In genomic region chr9:79408617-79409016, GRCh38 we compare ENCODE assay signal across 1 cellular context.
TF ChIP-seq lines count a peak whose summit lies in the region.

No MANE protein-coding gene starts in this region.

TF ChIP-seq in GM23338, 12 proteins besides CTCF, POLR2A, EP300 and RAD21 (continued from another document):
- no peak for TF ChIP-seq ZNF462 (CRISPR knock-in tag; IDR thresholded peaks at IDR 0.05)
- no peak for TF ChIP-seq JUNB (IDR thresholded peaks at IDR 0.05; ENCODE audit: unreplicated experiment)
- no peak for TF ChIP-seq STAT1 (IDR thresholded peaks at IDR 0.05; ENCODE audit: unreplicated experiment)
- TF ChIP-seq CREB1 (CRISPR knock-in tag; IDR thresholded peaks at IDR 0.05; ENCODE audit: low read depth): no peak
- no peak for TF ChIP-seq ZNF331 (CRISPR knock-in tag; IDR thresholded peaks at IDR 0.05; ENCODE audit: low read depth)
- TF ChIP-seq, protein P1, sequence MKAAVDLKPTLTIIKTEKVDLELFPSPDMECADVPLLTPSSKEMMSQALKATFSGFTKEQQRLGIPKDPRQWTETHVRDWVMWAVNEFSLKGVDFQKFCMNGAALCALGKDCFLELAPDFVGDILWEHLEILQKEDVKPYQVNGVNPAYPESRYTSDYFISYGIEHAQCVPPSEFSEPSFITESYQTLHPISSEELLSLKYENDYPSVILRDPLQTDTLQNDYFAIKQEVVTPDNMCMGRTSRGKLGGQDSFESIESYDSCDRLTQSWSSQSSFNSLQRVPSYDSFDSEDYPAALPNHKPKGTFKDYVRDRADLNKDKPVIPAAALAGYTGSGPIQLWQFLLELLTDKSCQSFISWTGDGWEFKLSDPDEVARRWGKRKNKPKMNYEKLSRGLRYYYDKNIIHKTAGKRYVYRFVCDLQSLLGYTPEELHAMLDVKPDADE (IDR thresholded peaks at IDR 0.05): no peak
- TF ChIP-seq EZH2phosphoT487 (IDR thresholded peaks at IDR 0.05; ENCODE audit: unreplicated experiment): no peak
- TF ChIP-seq, protein P2, sequence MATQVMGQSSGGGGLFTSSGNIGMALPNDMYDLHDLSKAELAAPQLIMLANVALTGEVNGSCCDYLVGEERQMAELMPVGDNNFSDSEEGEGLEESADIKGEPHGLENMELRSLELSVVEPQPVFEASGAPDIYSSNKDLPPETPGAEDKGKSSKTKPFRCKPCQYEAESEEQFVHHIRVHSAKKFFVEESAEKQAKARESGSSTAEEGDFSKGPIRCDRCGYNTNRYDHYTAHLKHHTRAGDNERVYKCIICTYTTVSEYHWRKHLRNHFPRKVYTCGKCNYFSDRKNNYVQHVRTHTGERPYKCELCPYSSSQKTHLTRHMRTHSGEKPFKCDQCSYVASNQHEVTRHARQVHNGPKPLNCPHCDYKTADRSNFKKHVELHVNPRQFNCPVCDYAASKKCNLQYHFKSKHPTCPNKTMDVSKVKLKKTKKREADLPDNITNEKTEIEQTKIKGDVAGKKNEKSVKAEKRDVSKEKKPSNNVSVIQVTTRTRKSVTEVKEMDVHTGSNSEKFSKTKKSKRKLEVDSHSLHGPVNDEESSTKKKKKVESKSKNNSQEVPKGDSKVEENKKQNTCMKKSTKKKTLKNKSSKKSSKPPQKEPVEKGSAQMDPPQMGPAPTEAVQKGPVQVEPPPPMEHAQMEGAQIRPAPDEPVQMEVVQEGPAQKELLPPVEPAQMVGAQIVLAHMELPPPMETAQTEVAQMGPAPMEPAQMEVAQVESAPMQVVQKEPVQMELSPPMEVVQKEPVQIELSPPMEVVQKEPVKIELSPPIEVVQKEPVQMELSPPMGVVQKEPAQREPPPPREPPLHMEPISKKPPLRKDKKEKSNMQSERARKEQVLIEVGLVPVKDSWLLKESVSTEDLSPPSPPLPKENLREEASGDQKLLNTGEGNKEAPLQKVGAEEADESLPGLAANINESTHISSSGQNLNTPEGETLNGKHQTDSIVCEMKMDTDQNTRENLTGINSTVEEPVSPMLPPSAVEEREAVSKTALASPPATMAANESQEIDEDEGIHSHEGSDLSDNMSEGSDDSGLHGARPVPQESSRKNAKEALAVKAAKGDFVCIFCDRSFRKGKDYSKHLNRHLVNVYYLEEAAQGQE (IDR thresholded peaks at IDR 0.05; ENCODE audit: unreplicated experiment): no peak
